ENCODE assay signal across 30 cellular contexts in the genomic region with DNA sequence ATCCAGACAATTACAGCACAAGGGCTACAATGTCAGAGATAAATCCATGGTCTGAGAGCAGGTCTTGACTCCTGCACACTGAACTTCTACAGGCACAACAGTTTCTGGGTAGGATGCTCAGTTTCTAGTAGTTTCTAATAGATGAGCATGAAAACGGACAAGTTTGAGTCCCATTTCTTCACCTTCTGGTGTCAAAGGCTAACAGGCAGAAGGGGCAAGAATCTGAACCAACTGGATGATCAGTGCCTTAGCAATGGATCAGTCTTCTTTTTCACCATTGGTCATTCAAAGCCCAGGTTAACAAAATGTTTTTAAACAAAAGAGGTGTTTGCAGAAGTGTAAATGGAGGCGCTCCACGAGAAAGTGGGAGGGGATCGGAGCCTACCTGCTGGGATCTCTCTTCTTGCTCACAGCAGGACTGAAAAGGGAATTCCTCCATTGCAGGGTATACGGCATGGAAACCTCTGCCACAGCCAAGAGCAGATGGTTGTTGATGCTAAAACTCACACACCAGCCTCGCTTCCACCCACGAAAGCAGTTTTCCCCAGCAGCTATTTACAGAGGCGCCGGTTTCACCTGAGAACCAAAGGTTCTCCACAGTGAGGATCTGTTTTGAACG.
DNase-seq lines count a peak whose midpoint lies in the region; ATAC-seq, FAIRE-seq and TF ChIP-seq lines count a peak whose summit lies in the region.
"Had no signal": no experiment of that assay in that cellular context is flagged by ENCODE, and none has a peak within 500 bp of the region (broad histone marks: within the 10 kb centered on the region; RNA-seq: fewer than 3 reads in every experiment).

No MANE protein-coding gene starts in this region.

- ATAC-seq in IMR-90 (ENCODE audit: low read depth), result no peak
- no peak for ATAC-seq in HG02642 (IDR thresholded peaks at IDR 0.05; ENCODE audit: poor library complexity, unreplicated experiment)
- ATAC-seq: activated CD4-positive, alpha-beta T cell treated with anti-CD3 and anti-CD28 coated beads for 36 hours; activated CD8-positive, alpha-beta T cell treated with anti-CD3 and anti-CD28 coated beads, Interleukin-2, amount 10 ng/mL, durations not matched to agents 7 days and 5 days; HCT116; naive thymus-derived CD8-positive, alpha-beta T cell had no signal

- H2BK15ac ChIP-seq in IMR-90 (ENCODE audit: low read depth, low read length), result peak overlapping the region; percentile 72

- FAIRE-seq in GM12891 (lab: Jason Lieb, UNC), result no peak

- in situ Hi-C loops in IMR-90 (cut with MboI; ENCODE audit: low sequenced_read_pairs), result loop anchor here (5.0 kb wide), 1 partner anchor 75 kb away; no protein-coding TSS in a partner anchor

- peak overlapping the region; percentile 98 for H3K18ac ChIP-seq in IMR-90 (ENCODE audit: low read depth, low read length)

- peak overlapping the region; percentile 75 for H3K23ac ChIP-seq in IMR-90 (ENCODE audit: low read depth, low read length)

- H2BK5ac ChIP-seq in IMR-90 (ENCODE audit: low read depth, low read length, poor library complexity, severe bottlenecking), result peak overlapping the region; percentile 90

- peak overlapping the region; percentile 69 for H2AK9ac ChIP-seq in IMR-90 (replicated peaks; ENCODE audit: low read depth, low read length, poor library complexity)

- H3K27me3 ChIP-seq in IMR-90 (ENCODE audit: control insufficient read depth, insufficient read depth, low read length), result no peaks in the 10 kb centered on the region
- H3K27me3 ChIP-seq in esophagus muscularis mucosa, result peaks cover 0 to 5% (median 0%) of the 10 kb centered on the region in 4 donors
- H3K27me3 ChIP-seq: BLaER1 treated with 17β-estradiol and CSF1 and Interleukin-3, amounts not matched to agents 10 nM and 100 nM; cardiac muscle cell had no signal

- no peak for TF ChIP-seq RAD21 in IMR-90 (IDR thresholded peaks at IDR 0.05; ENCODE audit: low read length)

- 83% methylated on average over 3 of the region's 10 CpGs; no CpG with 5 or more reads in 1 of the 2 experiments for WGBS in IMR-90 (ENCODE audit: extremely low coverage in 2 of 2, insufficient read length in 1 of 2), 2 experiments
- WGBS in esophagus muscularis mucosa, result 81% methylated on average over 10 of the region's 10 CpGs
- 34 to 38% methylated on average over 9 to 10 of the region's 10 CpGs for WGBS in mesodermal cell (ENCODE audit: insufficient coverage in 2 of 2), 2 experiments

- H3K36me3 ChIP-seq in IMR-90 (ENCODE audit: control insufficient read depth, insufficient read depth, low read length) (no peaks in the 10 kb centered on the region), esophagus muscularis mucosa (no peaks in the 10 kb centered on the region), mesodermal cell (ENCODE audit: control insufficient read depth, insufficient read depth, low read length) (no peaks in the 10 kb centered on the region)
- H3K36me3 ChIP-seq: BLaER1 treated with 17β-estradiol and CSF1 and Interleukin-3, amounts not matched to agents 10 nM and 100 nM; cardiac muscle cell; heart left ventricle; left ventricle myocardium inferior had no signal

- H3K27ac ChIP-seq in IMR-90 (ENCODE audit: insufficient read depth, low read length) (peak overlapping the region; percentile 97), esophagus muscularis mucosa (replicated peaks in 1 of 4) (no peak overlapping the region), mesodermal cell (ENCODE audit: low read depth, low read length, severe bottlenecking) (peak overlapping the region; percentile 81)
- H3K27ac ChIP-seq: BLaER1 treated with 17β-estradiol and CSF1 and Interleukin-3, amounts not matched to agents 10 nM and 100 nM; cardiac muscle cell; coronary artery; heart left ventricle; HL-60; left ventricle myocardium inferior had no signal

- H4K91ac ChIP-seq in IMR-90 (ENCODE audit: insufficient read depth, low read depth, low read length), result peak overlapping the region; percentile 90

- TF ChIP-seq CTCF in IMR-90 (conservative IDR thresholded peaks at IDR 0.05; ENCODE audit: low read depth, low read length) (no peak), esophagus muscularis mucosa (IDR thresholded peaks at IDR 0.05) (no peak)

- dilution Hi-C loops in IMR-90 (cut with HindIII; ENCODE audit: low sequenced_read_pairs, unreplicated experiment), result no loop called here

- no peak for TF ChIP-seq EP300 in esophagus muscularis mucosa (IDR thresholded peaks at IDR 0.05)

- TF ChIP-seq POLR2A in IMR-90 (IDR thresholded peaks at IDR 0.05; ENCODE audit: low read depth, low read length), result no peak
- TF ChIP-seq POLR2A in esophagus muscularis mucosa (IDR thresholded peaks at IDR 0.05; ENCODE audit: low read depth), result no peak
- TF ChIP-seq POLR2A in GM12891 (IDR thresholded peaks at IDR 0.05; ENCODE audit: low read depth, low read length), result no peak

- peak overlapping the region; percentile 86 for H2AK5ac ChIP-seq in IMR-90 (ENCODE audit: low read depth, low read length)

- peak overlapping the region; percentile 96 for H2BK20ac ChIP-seq in IMR-90 (ENCODE audit: low read depth, low read length)

- peaks cover 11% of the 10 kb centered on the region for H3K9me1 ChIP-seq in IMR-90 (ENCODE audit: insufficient read depth, low read length)

- peak overlapping the region; percentile 87 for H3K56ac ChIP-seq in IMR-90 (ENCODE audit: extremely low read depth, insufficient read depth, low read length)

- H3K79me1 ChIP-seq in IMR-90 (ENCODE audit: low read depth in 1 of 2, low read length in 2 of 2), result 0 out of 4 replicates have a peak, but pooled peaks cover 0 to 7% of the 10 kb centered on the region in 2 experiments

- H4K20me1 ChIP-seq in IMR-90 (ENCODE audit: insufficient read depth, low read length), result no peaks in the 10 kb centered on the region
- H4K20me1 ChIP-seq: BLaER1 treated with 17β-estradiol and CSF1 and Interleukin-3, amounts not matched to agents 10 nM and 100 nM had no signal

- peak overlapping the region; percentile 72 for H3K4me2 ChIP-seq in IMR-90 (ENCODE audit: low read depth, low read length)
- H3K4me2 ChIP-seq: BLaER1 treated with 17β-estradiol and CSF1 and Interleukin-3, amounts not matched to agents 10 nM and 100 nM had no signal

- H2AFZ ChIP-seq in IMR-90 (replicated peaks; ENCODE audit: low read length, poor library complexity), result peak overlapping the region; percentile 70

- peak overlapping the region; percentile 51 for H3K9ac ChIP-seq in IMR-90 (ENCODE audit: low read depth, low read length)
- H3K9ac ChIP-seq: BLaER1 treated with 17β-estradiol and CSF1 and Interleukin-3, amounts not matched to agents 10 nM and 100 nM had no signal

- peaks cover 33% of the 10 kb centered on the region for H3K4me1 ChIP-seq in IMR-90 (ENCODE audit: control insufficient read depth, insufficient read depth, low read length)
- H3K4me1 ChIP-seq in esophagus muscularis mucosa, result peaks cover 0 to 18% (median 8%) of the 10 kb centered on the region in 4 donors
- peaks cover 35% of the 10 kb centered on the region for H3K4me1 ChIP-seq in mesodermal cell (ENCODE audit: control insufficient read depth, insufficient read depth, low read length, poor library complexity, severe bottlenecking)
- H3K4me1 ChIP-seq: BLaER1 treated with 17β-estradiol and CSF1 and Interleukin-3, amounts not matched to agents 10 nM and 100 nM; left ventricle myocardium inferior had no signal

- peak overlapping the region; percentile 42 to 85 for H4K8ac ChIP-seq in IMR-90 (ENCODE audit: low read depth in 2 of 2, low read length in 2 of 2)

- CTCF ChIA-PET in IMR-90 (lab: Yijun Ruan, JAX), result interaction anchor here (0.6 to 1.4 kb wide), 4 partner anchors 48 to 475 kb away, joined by 3 read pairs; no protein-coding TSS in a partner anchor

- peak overlapping the region; percentile 93 for H2BK120ac ChIP-seq in IMR-90 (ENCODE audit: low read depth, low read length)

- DNase-seq in ELF-1 (ENCODE audit: low read depth, low spot score) (peak; percentile 64), IMR-90 (no peak), esophagus muscularis mucosa (ENCODE audit: extremely low spot score) (peak; percentile 68), NCI-H187 treated with DMSO at 0.1 percent for 48 hours (lab: John Stamatoyannopoulos, UW) (no peak), GM12891 (ENCODE audit: insufficient read length, low spot score) (no peak), HK-2 (ENCODE audit: unreplicated experiment) (no peak)
- DNase-seq: activated CD4-positive, alpha-beta T cell treated with anti-CD3 and anti-CD28 coated beads for 36 hours; activated CD8-positive, alpha-beta T cell treated with anti-CD3 and anti-CD28 coated beads, Interleukin-2, amount 10 ng/mL, durations not matched to agents 7 days and 5 days; activated effector memory CD4-positive, alpha-beta T cell treated with Interleukin-2 at 50 U/mL for 16 hours; anterior cingulate cortex; COR-L47; effector memory CD4-positive, alpha-beta T cell; erythroblast; GDM1; heart left ventricle; left ventricle myocardium inferior; midbrain; naive thymus-derived CD8-positive, alpha-beta T cell; NCI-H1105; NCI-H2081; NCI-H226; stimulated activated CD4-positive, alpha-beta T cell treated with anti-CD3 and anti-CD28 coated beads, Interleukin-2, amount 100 ng/mL, for 48 hours had no signal

- intact Hi-C loops in IMR-90 (cut with micrococcal nuclease), result loop anchor here (2.0 to 5.0 kb wide), 5 partner anchors 67 to 475 kb away; no protein-coding TSS in a partner anchor
- intact Hi-C loops in esophagus muscularis mucosa (cut with DNase I), result no loop called here

- peak overlapping the region; percentile 88 for H4K5ac ChIP-seq in IMR-90 (ENCODE audit: low read depth, low read length)

- peak overlapping the region; percentile 35 for H3K14ac ChIP-seq in IMR-90 (replicated peaks; ENCODE audit: low read depth, low read length)

- POLR2A ChIA-PET in IMR-90 (lab: Charles Lee; ENCODE audit: unreplicated experiment), result interaction anchor here (0.5 kb wide), 1 partner anchor 43 kb away, joined by 6 read pairs; no protein-coding TSS in a partner anchor

- H3K4me3 ChIP-seq in IMR-90 (ENCODE audit: insufficient read depth, low read depth, low read length) (no peak overlapping the region), esophagus muscularis mucosa (no peak overlapping the region), mesodermal cell (ENCODE audit: extremely low read depth, insufficient read depth, low read length, poor library complexity, severe bottlenecking) (no peak overlapping the region)
- H3K4me3 ChIP-seq: BLaER1 treated with 17β-estradiol and CSF1 and Interleukin-3, amounts not matched to agents 10 nM and 100 nM; cardiac muscle cell; coronary artery; heart left ventricle; left ventricle myocardium inferior; SK-N-MC had no signal

- peak overlapping the region; percentile 90 for H3K4ac ChIP-seq in IMR-90 (ENCODE audit: low read depth, low read length)

- H3K9me3 ChIP-seq in IMR-90 (ENCODE audit: control insufficient read depth, insufficient read depth, low read length), result no peaks in the 10 kb centered on the region
- H3K9me3 ChIP-seq in esophagus muscularis mucosa, result no peaks in the 10 kb centered on the region
- no peaks in the 10 kb centered on the region for H3K9me3 ChIP-seq in mesodermal cell (ENCODE audit: control insufficient read depth, low read length)
- H3K9me3 ChIP-seq: heart left ventricle, left ventricle myocardium inferior had no signal

- BruUV-seq in IMR-90 (replicated peaks; lab: Mats Ljungman, UMichigan), result no TSS peak

TF ChIP-seq in IMR-90, 13 proteins besides CTCF, POLR2A, EP300 and RAD21 (continues in another document):
- TF ChIP-seq BHLHE40 (IDR thresholded peaks at IDR 0.05; ENCODE audit: low read depth, low read length), result no peak

TF ChIP-seq in GM12891, 5 proteins besides CTCF, POLR2A, EP300 and RAD21 (continues in another document):
- no peak for TF ChIP-seq POU2F2 (IDR thresholded peaks at IDR 0.05; ENCODE audit: low read depth, low read length)

Comparison
In these comparisons a context has a peak if more than half of its experiments do, and no peak if none do; other contexts are left out.
1. DNase-seq: peak in ELF-1 (single experiment) and esophagus muscularis mucosa (single experiment); none in IMR-90 (single experiment), NCI-H187 treated with DMSO at 0.1 percent for 48 hours (single experiment), GM12891 (single experiment) and HK-2 (single experiment).
2. H3K27ac ChIP-seq: peak in IMR-90 (single experiment) and mesodermal cell (single experiment); none in esophagus muscularis mucosa (0 of 4).